18 cellular contexts compared by ENCODE assay signal in the genomic region with DNA sequence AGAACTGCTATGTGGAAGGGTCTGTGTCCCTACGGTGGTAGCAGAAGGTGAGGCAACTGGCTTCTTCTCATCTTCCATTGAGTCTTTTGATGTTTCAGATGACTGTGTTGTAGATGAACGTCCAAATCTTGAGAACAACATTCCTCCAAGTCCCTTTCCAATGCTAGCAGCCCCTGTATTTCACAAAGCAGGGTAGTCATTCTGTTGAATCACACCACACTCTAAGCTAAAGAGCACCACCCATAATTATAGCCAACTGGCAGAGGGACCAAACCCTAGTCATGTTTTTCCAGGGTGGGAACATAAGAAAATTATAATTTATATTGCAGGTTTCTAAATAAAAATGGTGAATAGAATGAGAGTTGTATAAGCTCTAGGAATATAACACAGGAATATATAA.
A peak's percentile ranks its signal among the peaks of the same experiment; 100 is the strongest.
DNase-seq lines count a peak whose midpoint lies in the region; ATAC-seq, FAIRE-seq and TF ChIP-seq lines count a peak whose summit lies in the region.
"Had no signal": no experiment of that assay in that cellular context is flagged by ENCODE, and none has a peak within 500 bp of the region (broad histone marks: within the 10 kb centered on the region; RNA-seq: fewer than 3 reads in every experiment).

No MANE protein-coding gene starts in this region.

- H3K27ac ChIP-seq in left ventricle myocardium inferior (replicated peaks) (peak overlapping the region; percentile 36), mammary epithelial cell (ENCODE audit: insufficient read depth, low read depth, low read length) (no peak overlapping the region), keratinocyte (ENCODE audit: control insufficient read depth, insufficient read depth, low read length) (no peak overlapping the region)
- H3K27ac ChIP-seq: upper lobe of right lung had no signal

- DNase-seq in left ventricle myocardium inferior (no peak), Right ventricle myocardium inferior (ENCODE audit: missing footprints) (no peak), mammary epithelial cell (peak; percentile 12), keratinocyte (ENCODE audit: low read depth, low spot score) (no peak), G401 (ENCODE audit: low spot score) (no peak)
- no peak for DNase-seq in central memory CD4-positive, alpha-beta T cell
- DNase-seq in effector CD4-positive, alpha-beta T cell: no peak
- DNase-seq: activated CD4-positive, CD25-positive, alpha-beta regulatory T cell treated with anti-CD3 and anti-CD28 coated beads, Interleukin-2, amount 50 U/mL, for 72 hours; activated CD8-positive, alpha-beta memory T cell treated with anti-CD3 and anti-CD28 coated beads, Interleukin-2, amount 10 ng/mL, durations not matched to agents 7 days and 5 days; activated naive CD4-positive, alpha-beta T cell; CD8-positive, alpha-beta T cell; effector CD8-positive, alpha-beta T cell; natural killer cell; SIG-M5; stimulated activated naive CD4-positive, alpha-beta T cell treated with Interleukin-2 at 50 U/mL for 16 hours; upper lobe of right lung had no signal

- intact Hi-C loops in left ventricle myocardium inferior (cut with micrococcal nuclease): no loop called here
- intact Hi-C loops in Right ventricle myocardium inferior (cut with DNase I): loop anchor here (2.0 to 5.0 kb wide), 2 partner anchors 92 to 230 kb away; no protein-coding TSS in a partner anchor
- intact Hi-C loops in mammary epithelial cell (cut with micrococcal nuclease): loop anchor here (2.0 kb wide), 1 partner anchor 94 kb away; no protein-coding TSS in a partner anchor

- H3K27me3 ChIP-seq in left ventricle myocardium inferior (ENCODE audit: low read depth): no peaks in the 10 kb centered on the region
- H3K27me3 ChIP-seq in mammary epithelial cell (ENCODE audit: insufficient read depth, low read length): no peaks in the 10 kb centered on the region
- no peaks in the 10 kb centered on the region for H3K27me3 ChIP-seq in keratinocyte (ENCODE audit: control insufficient read depth, extremely low read depth, insufficient read depth, low read length)
- H3K27me3 ChIP-seq: upper lobe of right lung had no signal

- H3K79me2 ChIP-seq in mammary epithelial cell (ENCODE audit: insufficient read depth, low read length) (no peaks in the 10 kb centered on the region), keratinocyte (ENCODE audit: control insufficient read depth, insufficient read depth, low read length) (no peaks in the 10 kb centered on the region)

- peak; percentile 17 for FAIRE-seq in keratinocyte (lab: Jason Lieb, UNC)

- H3K9me3 ChIP-seq in left ventricle myocardium inferior (replicated peaks) (no peaks in the 10 kb centered on the region), mammary epithelial cell (replicated peaks; ENCODE audit: insufficient read depth, low read length) (no peaks in the 10 kb centered on the region), keratinocyte (ENCODE audit: control insufficient read depth, low read depth, low read length) (no peaks in the 10 kb centered on the region)
- H3K9me3 ChIP-seq: upper lobe of right lung had no signal

- CTCF ChIA-PET in mammary epithelial cell (lab: Charles Lee; ENCODE audit: low non-redundant PET): no interaction called here

- H3K4me1 ChIP-seq in left ventricle myocardium inferior: peaks cover 7% of the 10 kb centered on the region
- H3K4me1 ChIP-seq in mammary epithelial cell (ENCODE audit: insufficient read depth, low read length): no peaks in the 10 kb centered on the region
- no peaks in the 10 kb centered on the region for H3K4me1 ChIP-seq in keratinocyte (ENCODE audit: control insufficient read depth, extremely low read depth, insufficient read depth, low read length)
- H3K4me1 ChIP-seq: upper lobe of right lung had no signal

- no peak overlapping the region for H3K9ac ChIP-seq in mammary epithelial cell (ENCODE audit: insufficient read depth, low read length)
- H3K9ac ChIP-seq in keratinocyte (ENCODE audit: control insufficient read depth, extremely low read depth, insufficient read depth, low read length): no peak overlapping the region

- no peaks in the 10 kb centered on the region for H3K9me1 ChIP-seq in keratinocyte (ENCODE audit: control insufficient read depth, extremely low read depth, insufficient read depth, low read length)

- TF ChIP-seq CTCF in left ventricle myocardium inferior (IDR thresholded peaks at IDR 0.05; ENCODE audit: borderline replicate concordance) (no peak), mammary epithelial cell (conservative IDR thresholded peaks at IDR 0.05 in 1 of 2, IDR thresholded peaks at IDR 0.05 in 1 of 2; ENCODE audit: extremely low read depth in 1 of 2, insufficient read depth in 1 of 2, low read depth in 1 of 2, low read length in 2 of 2) (no peak), keratinocyte (optimal IDR thresholded peaks at IDR 0.05 in 1 of 3, IDR thresholded peaks at IDR 0.05 in 1 of 3, conservative IDR thresholded peaks at IDR 0.05 in 1 of 3; ENCODE audit: extremely low read depth in 1 of 3, insufficient read depth in 2 of 3, low read length in 3 of 3) (no peak)

- ATAC-seq in Right ventricle myocardium inferior: no peak
- no peak for ATAC-seq in HG03521 (IDR thresholded peaks at IDR 0.05; ENCODE audit: unreplicated experiment)

- H3K4me2 ChIP-seq in mammary epithelial cell (ENCODE audit: insufficient read depth, low read depth, low read length) (no peak overlapping the region), keratinocyte (ENCODE audit: control insufficient read depth, extremely low read depth, insufficient read depth, low read depth, low read length) (no peak overlapping the region)

- in situ Hi-C loops in mammary epithelial cell (cut with MboI; ENCODE audit: low sequenced_read_pairs in 2 of 2) (no loop called here), G401 (cut with HindIII; ENCODE audit: low sequenced_read_pairs) (no loop called here)

- no peak overlapping the region for H2AFZ ChIP-seq in mammary epithelial cell (ENCODE audit: low read depth, low read length)
- no peak overlapping the region for H2AFZ ChIP-seq in keratinocyte (ENCODE audit: control insufficient read depth, low read length)

- 61% methylated on average over 2 of the region's 2 CpGs for WGBS in mammary epithelial cell (ENCODE audit: low coverage, missing lambda C conversion rate)

- BruUV-seq in mammary epithelial cell (replicated peaks; lab: Mats Ljungman, UMichigan): no TSS peak

- no peak overlapping the region for H3K4me3 ChIP-seq in left ventricle myocardium inferior
- H3K4me3 ChIP-seq in mammary epithelial cell (replicated peaks in 1 of 3; ENCODE audit: insufficient read depth in 1 of 3, low read depth in 2 of 3, low read length in 3 of 3): no peak overlapping the region
- H3K4me3 ChIP-seq in keratinocyte (ENCODE audit: control insufficient read depth in 2 of 3, extremely low read depth in 1 of 3, insufficient read depth in 2 of 3, low read depth in 1 of 3, low read length in 3 of 3): no peak overlapping the region
- H3K4me3 ChIP-seq: lung, upper lobe of right lung had no signal

- H3K36me3 ChIP-seq in left ventricle myocardium inferior (no peaks in the 10 kb centered on the region), mammary epithelial cell (ENCODE audit: insufficient read depth, low read length) (peaks cover 7% of the 10 kb centered on the region), keratinocyte (ENCODE audit: control insufficient read depth in 2 of 2, extremely low read depth in 1 of 2, insufficient read depth in 2 of 2, low read length in 2 of 2) (peaks cover 0 to 2% of the 10 kb centered on the region in 2 experiments)

- H4K20me1 ChIP-seq in mammary epithelial cell (ENCODE audit: insufficient read depth, low read length): no peaks in the 10 kb centered on the region
- H4K20me1 ChIP-seq in keratinocyte (ENCODE audit: control insufficient read depth, extremely low read depth, insufficient read depth, low read length): no peaks in the 10 kb centered on the region

- dilution Hi-C loops in mammary epithelial cell (cut with HindIII; ENCODE audit: low sequenced_read_pairs) (no loop called here), keratinocyte (cut with MboI; ENCODE audit: extremely low pct_ligation_motif_present, low sequenced_read_pairs) (no loop called here)
